In genomic region chr17:21744621-21745020, GRCh38 we compare ENCODE assay signal across 13 cellular contexts. TPM values are rescaled to one million over a fixed set of nuclear protein-coding genes. Genes with fewer than 3 reads are reported as not detected.
DNase-seq lines count a peak whose midpoint lies in the region.
"Not testable (repeated sequence)": the region's sequence is repeated elsewhere in the genome, so short reads cannot be mapped to it uniquely, and the experiment has no call there.
"Had no signal": no experiment of that assay in that cellular context is flagged by ENCODE, and none has a peak within 500 bp of the region (broad histone marks: within the 10 kb centered on the region; RNA-seq: fewer than 3 reads in every experiment).

No MANE protein-coding gene starts in this region.

- H3K27me3 ChIP-seq in BLaER1, result not testable (repeated sequence)

- peak; percentile 31 for DNase-seq in cardiac septum (ENCODE audit: low spot score)

- not testable (repeated sequence) for H3K9me3 ChIP-seq in BLaER1

- H3K36me3 ChIP-seq in BLaER1, result not testable (repeated sequence)

- not testable (repeated sequence) for H3K9ac ChIP-seq in BLaER1

- H3K4me2 ChIP-seq in BLaER1, result peak overlapping the region; percentile 39; the same call in 1 of the 2 replicates

- intact Hi-C loops in cardiac septum (cut with DNase I), result not testable (repeated sequence)

- H3K4me1 ChIP-seq in BLaER1, result peaks cover 84% of the 10 kb centered on the region

- not testable (repeated sequence) for H3K4me3 ChIP-seq in BLaER1

- H3K27ac ChIP-seq in BLaER1, result not testable (repeated sequence)

- H4K20me1 ChIP-seq in BLaER1, result not testable (repeated sequence)

RNA-seq across cellular contexts. Expression of gene KCNJ18, which starts 52.3 kb away (rescaled TPM):
- total RNA-seq in cardiac septum, result not detected
- total RNA-seq: A172; A673; B cell; Caco-2; Calu3; CD4-positive, alpha-beta memory T cell; CD4-positive, alpha-beta T cell; CD4-positive, CD25-positive, alpha-beta regulatory T cell; CD8-positive, alpha-beta memory T cell; CD8-positive, alpha-beta T cell; Daoy had no signal
